ENCODE assay signal across 1 cellular context in the genomic region with DNA sequence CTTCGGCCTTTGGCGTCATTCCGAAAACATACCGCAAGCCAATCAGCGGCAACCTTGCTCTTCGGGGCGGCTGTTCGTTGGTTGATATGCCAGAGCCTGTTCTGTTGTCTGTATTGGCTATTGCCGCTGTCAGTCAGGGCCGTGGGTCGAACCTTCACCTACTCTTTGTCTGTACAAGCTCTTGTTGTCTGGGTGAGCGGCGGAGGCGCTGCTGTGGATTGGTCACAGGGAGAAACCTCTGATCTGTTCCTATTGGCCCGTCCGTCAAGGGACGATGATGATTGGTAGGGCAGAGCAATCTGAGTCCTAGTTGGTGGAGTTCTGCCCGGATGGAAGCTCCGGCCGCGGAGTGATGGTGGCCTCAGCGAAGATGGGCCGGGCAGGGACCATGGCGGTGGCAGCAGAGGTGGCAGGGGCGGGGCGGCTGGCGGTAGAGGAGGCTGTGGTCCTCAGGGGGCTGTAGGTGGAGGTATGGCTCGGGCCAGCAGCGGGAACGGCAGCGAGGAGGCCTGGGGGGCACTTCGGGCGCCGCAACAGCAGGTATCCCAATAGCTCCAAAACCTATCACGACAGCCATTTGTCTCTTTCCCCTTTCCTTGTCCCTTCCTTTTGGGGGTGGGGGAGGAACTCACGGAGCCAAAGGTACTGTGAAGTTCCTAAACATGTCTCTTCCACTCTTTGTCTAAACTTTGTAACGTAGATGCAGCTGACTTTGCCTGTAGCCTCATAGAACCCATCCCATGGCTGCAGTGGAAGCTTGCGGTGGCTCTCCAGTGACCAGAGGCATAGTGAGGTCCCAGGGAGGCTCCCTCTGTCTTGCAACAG.
TF ChIP-seq lines count a peak whose summit lies in the region.

Gene WBP1 (plus strand): TSS at position 307 of the 825 bp plus-strand sequence. CDS start 165 bp downstream, at position 472.

TF ChIP-seq in HepG2, 621 proteins besides CTCF, POLR2A, EP300 and RAD21 (continued from another document and continues in another):
- TF ChIP-seq, protein P1, sequence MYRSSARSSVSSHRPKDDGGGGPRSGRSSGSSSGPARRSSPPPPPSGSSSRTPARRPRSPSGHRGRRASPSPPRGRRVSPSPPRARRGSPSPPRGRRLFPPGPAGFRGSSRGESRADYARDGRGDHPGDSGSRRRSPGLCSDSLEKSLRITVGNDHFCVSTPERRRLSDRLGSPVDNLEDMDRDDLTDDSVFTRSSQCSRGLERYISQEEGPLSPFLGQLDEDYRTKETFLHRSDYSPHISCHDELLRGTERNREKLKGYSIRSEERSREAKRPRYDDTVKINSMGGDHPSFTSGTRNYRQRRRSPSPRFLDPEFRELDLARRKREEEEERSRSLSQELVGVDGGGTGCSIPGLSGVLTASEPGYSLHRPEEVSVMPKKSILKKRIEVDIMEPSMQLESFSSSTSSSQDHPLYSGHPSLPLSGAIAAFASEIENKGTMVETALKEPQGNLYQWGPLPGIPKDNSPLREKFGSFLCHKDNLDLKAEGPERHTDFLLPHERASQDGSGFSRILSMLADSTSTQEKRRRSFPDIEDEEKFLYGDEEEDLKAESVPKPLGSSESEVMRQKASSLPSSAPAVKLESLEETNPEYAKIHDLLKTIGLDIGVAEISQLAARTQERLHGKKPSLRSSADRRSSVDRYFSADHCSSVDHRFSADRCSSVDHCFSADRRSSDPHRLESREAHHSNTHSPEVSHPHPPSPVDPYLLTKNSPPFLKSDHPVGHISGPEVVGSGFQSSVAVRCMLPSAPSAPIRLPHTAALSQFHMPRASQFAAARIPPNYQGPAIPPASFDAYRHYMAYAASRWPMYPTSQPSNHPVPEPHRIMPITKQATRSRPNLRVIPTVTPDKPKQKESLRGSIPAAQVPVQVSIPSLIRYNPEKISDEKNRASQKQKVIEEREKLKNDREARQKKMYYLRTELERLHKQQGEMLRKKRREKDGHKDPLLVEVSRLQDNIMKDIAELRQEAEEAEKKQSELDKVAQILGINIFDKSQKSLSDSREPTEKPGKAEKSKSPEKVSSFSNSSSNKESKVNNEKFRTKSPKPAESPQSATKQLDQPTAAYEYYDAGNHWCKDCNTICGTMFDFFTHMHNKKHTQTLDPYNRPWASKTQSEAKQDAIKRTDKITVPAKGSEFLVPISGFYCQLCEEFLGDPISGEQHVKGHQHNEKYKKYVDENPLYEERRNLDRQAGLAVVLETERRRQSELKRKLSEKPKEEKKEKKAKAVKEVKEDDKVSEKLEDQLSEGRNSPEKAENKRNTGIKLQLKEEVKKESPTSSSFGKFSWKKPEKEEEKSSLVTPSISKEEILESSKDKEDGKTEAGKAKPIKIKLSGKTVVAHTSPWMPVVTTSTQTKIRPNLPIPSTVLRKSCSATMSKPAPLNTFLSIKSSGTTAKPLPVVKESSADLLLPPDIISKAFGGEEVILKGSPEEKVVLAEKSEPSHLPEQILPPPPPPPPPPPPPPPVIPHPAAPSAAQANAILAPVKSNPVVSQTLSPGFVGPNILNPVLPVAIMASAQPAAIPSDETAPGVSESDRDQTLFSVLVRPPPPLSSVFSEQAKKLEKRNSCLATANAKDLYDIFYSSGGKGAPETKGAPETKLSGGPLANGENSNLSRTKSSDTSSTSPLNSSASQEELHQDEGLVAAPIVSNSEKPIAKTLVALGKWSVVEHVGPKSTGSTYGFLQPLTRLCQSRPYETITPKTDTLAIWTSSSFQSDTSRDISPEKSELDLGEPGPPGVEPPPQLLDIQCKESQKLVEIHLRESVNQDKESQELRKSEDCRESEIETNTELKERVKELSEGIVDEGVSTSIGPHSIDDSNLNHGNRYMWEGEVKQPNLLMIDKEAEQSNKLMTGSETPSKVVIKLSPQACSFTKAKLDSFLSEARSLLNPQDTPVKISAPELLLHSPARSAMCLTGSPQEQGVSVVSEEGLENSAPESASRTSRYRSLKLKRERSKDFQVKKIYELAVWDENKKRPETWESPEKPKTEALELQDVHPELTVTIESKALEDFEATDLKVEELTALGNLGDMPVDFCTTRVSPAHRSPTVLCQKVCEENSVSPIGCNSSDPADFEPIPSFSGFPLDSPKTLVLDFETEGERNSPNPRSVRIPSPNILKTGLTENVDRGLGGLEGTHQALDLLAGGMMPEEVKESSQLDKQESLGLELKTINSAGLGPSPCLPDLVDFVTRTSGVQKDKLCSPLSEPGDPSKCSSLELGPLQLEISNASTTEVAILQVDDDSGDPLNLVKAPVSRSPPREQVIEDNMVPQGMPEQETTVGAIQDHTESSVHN (CRISPR knock-in tag; IDR thresholded peaks at IDR 0.05), result no peak
- TF ChIP-seq ZNF260 (CRISPR knock-in tag; IDR thresholded peaks at IDR 0.05; ENCODE audit: borderline replicate concordance, low read depth), result no peak
- TF ChIP-seq RFX5 (IDR thresholded peaks at IDR 0.05; ENCODE audit: low read depth, low read length), result peak; percentile 91
- TF ChIP-seq, protein P2, sequence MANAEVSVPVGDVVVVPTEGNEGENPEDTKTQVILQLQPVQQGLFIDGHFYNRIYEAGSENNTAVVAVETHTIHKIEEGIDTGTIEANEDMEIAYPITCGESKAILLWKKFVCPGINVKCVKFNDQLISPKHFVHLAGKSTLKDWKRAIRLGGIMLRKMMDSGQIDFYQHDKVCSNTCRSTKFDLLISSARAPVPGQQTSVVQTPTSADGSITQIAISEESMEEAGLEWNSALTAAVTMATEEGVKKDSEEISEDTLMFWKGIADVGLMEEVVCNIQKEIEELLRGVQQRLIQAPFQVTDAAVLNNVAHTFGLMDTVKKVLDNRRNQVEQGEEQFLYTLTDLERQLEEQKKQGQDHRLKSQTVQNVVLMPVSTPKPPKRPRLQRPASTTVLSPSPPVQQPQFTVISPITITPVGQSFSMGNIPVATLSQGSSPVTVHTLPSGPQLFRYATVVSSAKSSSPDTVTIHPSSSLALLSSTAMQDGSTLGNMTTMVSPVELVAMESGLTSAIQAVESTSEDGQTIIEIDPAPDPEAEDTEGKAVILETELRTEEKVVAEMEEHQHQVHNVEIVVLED (CRISPR knock-in tag; IDR thresholded peaks at IDR 0.05; ENCODE audit: borderline replicate concordance), result peak; percentile 36; the same call in 1 of the 2 replicates
- TF ChIP-seq, protein P3, sequence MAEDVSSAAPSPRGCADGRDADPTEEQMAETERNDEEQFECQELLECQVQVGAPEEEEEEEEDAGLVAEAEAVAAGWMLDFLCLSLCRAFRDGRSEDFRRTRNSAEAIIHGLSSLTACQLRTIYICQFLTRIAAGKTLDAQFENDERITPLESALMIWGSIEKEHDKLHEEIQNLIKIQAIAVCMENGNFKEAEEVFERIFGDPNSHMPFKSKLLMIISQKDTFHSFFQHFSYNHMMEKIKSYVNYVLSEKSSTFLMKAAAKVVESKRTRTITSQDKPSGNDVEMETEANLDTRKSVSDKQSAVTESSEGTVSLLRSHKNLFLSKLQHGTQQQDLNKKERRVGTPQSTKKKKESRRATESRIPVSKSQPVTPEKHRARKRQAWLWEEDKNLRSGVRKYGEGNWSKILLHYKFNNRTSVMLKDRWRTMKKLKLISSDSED (CRISPR knock-in tag; IDR thresholded peaks at IDR 0.05), result no peak
- no peak for TF ChIP-seq ZNF143 (CRISPR knock-in tag; IDR thresholded peaks at IDR 0.05)
- TF ChIP-seq ZNF275 (CRISPR knock-in tag; IDR thresholded peaks at IDR 0.05; ENCODE audit: borderline replicate concordance), result no peak
- no peak for TF ChIP-seq ZNF354B (CRISPR knock-in tag; IDR thresholded peaks at IDR 0.05)
- TF ChIP-seq, protein P4, sequence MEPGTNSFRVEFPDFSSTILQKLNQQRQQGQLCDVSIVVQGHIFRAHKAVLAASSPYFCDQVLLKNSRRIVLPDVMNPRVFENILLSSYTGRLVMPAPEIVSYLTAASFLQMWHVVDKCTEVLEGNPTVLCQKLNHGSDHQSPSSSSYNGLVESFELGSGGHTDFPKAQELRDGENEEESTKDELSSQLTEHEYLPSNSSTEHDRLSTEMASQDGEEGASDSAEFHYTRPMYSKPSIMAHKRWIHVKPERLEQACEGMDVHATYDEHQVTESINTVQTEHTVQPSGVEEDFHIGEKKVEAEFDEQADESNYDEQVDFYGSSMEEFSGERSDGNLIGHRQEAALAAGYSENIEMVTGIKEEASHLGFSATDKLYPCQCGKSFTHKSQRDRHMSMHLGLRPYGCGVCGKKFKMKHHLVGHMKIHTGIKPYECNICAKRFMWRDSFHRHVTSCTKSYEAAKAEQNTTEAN (CRISPR knock-in tag; conservative IDR thresholded peaks at IDR 0.05), result no peak
- TF ChIP-seq SALL1 (CRISPR knock-in tag; IDR thresholded peaks at IDR 0.05), result peak; percentile 16; the same call in 1 of the 2 replicates
- TF ChIP-seq, protein P5, sequence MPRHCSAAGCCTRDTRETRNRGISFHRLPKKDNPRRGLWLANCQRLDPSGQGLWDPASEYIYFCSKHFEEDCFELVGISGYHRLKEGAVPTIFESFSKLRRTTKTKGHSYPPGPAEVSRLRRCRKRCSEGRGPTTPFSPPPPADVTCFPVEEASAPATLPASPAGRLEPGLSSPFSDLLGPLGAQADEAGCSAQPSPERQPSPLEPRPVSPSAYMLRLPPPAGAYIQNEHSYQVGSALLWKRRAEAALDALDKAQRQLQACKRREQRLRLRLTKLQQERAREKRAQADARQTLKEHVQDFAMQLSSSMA (CRISPR knock-in tag; IDR thresholded peaks at IDR 0.05), result no peak
- TF ChIP-seq KLF16 (CRISPR knock-in tag; IDR thresholded peaks at IDR 0.05), result no peak; a peak in 1 of 4 replicates
- TF ChIP-seq JUND (CRISPR knock-in tag; IDR thresholded peaks at IDR 0.05), result no peak
- TF ChIP-seq NFE2L2 (IDR thresholded peaks at IDR 0.05; ENCODE audit: low read length), result no peak
- TF ChIP-seq, protein P6, sequence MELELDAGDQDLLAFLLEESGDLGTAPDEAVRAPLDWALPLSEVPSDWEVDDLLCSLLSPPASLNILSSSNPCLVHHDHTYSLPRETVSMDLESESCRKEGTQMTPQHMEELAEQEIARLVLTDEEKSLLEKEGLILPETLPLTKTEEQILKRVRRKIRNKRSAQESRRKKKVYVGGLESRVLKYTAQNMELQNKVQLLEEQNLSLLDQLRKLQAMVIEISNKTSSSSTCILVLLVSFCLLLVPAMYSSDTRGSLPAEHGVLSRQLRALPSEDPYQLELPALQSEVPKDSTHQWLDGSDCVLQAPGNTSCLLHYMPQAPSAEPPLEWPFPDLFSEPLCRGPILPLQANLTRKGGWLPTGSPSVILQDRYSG (CRISPR knock-in tag; IDR thresholded peaks at IDR 0.05), result no peak
- no peak for TF ChIP-seq ZNF383 (CRISPR knock-in tag; IDR thresholded peaks at IDR 0.05; ENCODE audit: borderline replicate concordance)
- TF ChIP-seq ZKSCAN5 (CRISPR knock-in tag; IDR thresholded peaks at IDR 0.05), result no peak
- TF ChIP-seq ZNF512B (CRISPR knock-in tag; IDR thresholded peaks at IDR 0.05; ENCODE audit: borderline replicate concordance), result no peak
- TF ChIP-seq DNMT3B (CRISPR knock-in tag; conservative IDR thresholded peaks at IDR 0.05), result no peak
- no peak for TF ChIP-seq EED (CRISPR knock-in tag; IDR thresholded peaks at IDR 0.05)
- TF ChIP-seq ZNF552 (CRISPR knock-in tag; IDR thresholded peaks at IDR 0.05; ENCODE audit: borderline replicate concordance), result no peak
- TF ChIP-seq ZBED4 (CRISPR knock-in tag; IDR thresholded peaks at IDR 0.05; ENCODE audit: borderline replicate concordance), result no peak
- no peak for TF ChIP-seq EEA1 (CRISPR knock-in tag; IDR thresholded peaks at IDR 0.05; ENCODE audit: borderline replicate concordance)
